ENCODE assay signal across 25 cellular contexts in the genomic region with DNA sequence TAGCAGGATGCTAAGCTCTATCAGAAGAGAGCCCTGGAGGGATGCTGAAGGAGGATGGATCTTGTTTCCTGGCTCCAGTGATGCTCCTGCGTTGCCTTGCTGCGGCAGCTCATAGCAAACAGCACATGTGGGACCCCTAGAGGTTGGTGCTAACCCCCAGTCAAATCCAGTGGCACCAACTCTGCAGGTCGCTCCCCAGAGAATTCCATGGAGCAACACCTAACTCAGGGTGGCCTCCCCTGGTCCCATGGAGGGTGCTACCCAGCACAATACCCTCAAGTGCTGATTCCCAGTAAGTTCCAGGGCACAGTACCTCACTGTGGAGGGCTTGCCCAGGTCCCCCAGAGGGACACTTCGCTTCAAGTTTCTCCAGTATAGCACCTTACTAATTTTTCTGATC.
"Had no signal": no experiment of that assay in that cellular context is flagged by ENCODE, and none has a peak within 500 bp of the region (broad histone marks: within the 10 kb centered on the region; RNA-seq: fewer than 3 reads in every experiment).

No MANE protein-coding gene starts in this region.

- ATAC-seq: natural killer cell had no signal

- H3K4me1 ChIP-seq: ascending aorta, neural progenitor cell had no signal

- H3K27me3 ChIP-seq: ascending aorta, cardiac muscle cell, dorsolateral prefrontal cortex, gastrocnemius medialis, hepatocyte, neural progenitor cell had no signal

- FAIRE-seq: kidney had no signal

- DNase-seq: activated CD4-positive, alpha-beta memory T cell treated with anti-CD3 and anti-CD28 coated beads for 36 hours; activated CD4-positive, alpha-beta T cell treated with anti-CD3 and anti-CD28 coated beads for 48 hours; activated CD8-positive, alpha-beta memory T cell treated with anti-CD3 and anti-CD28 coated beads, Interleukin-2, amount 50 U/mL, for 4 hours; activated effector memory CD4-positive, alpha-beta T cell treated with anti-CD3 and anti-CD28 coated beads, Interleukin-2, amount 50 U/mL, for 16 hours; activated naive CD4-positive, alpha-beta T cell treated with anti-CD3 and anti-CD28 coated beads for 36 hours; activated naive CD8-positive, alpha-beta T cell treated with anti-CD3 and anti-CD28 coated beads for 36 hours; activated T-cell treated with anti-CD3 and anti-CD28 coated beads, Interleukin-2, amount 50 U/mL, for 1 hour; dorsolateral prefrontal cortex; effector memory CD4-positive, alpha-beta T cell; erythroblast; glutamatergic neuron; immature natural killer cell; kidney; mesendoderm; natural killer cell; stimulated activated CD4-positive, alpha-beta T cell treated with anti-CD3 and anti-CD28 coated beads, Interleukin-2, amount 100 ng/mL, for 48 hours; substantia nigra; T-helper 1 cell had no signal

- H3K4me3 ChIP-seq: ascending aorta, cardiac muscle cell, coronary artery, dorsolateral prefrontal cortex, gastrocnemius medialis, hepatocyte, lung, neural progenitor cell had no signal

- H3K27ac ChIP-seq: ascending aorta, cardiac muscle cell, coronary artery, dorsolateral prefrontal cortex, hepatocyte, neural progenitor cell had no signal

- H3K36me3 ChIP-seq: ascending aorta, cardiac muscle cell, gastrocnemius medialis, neural progenitor cell had no signal

- H3K9me3 ChIP-seq: gastrocnemius medialis had no signal
